Comparison of ENCODE assay signal across 9 cellular contexts in genomic region chr22:22111267-22111751, GRCh38.
DNase-seq lines count a peak whose midpoint lies in the region; ATAC-seq, FAIRE-seq and TF ChIP-seq lines count a peak whose summit lies in the region.
"Had no signal": no experiment of that assay in that cellular context is flagged by ENCODE, and none has a peak within 500 bp of the region (broad histone marks: within the 10 kb centered on the region; RNA-seq: fewer than 3 reads in every experiment).

No MANE protein-coding gene starts in this region.

- FAIRE-seq in HTR-8/SVneo (lab: Jason Lieb, UNC) = no peak
- FAIRE-seq: TTC549 had no signal

- peak; percentile 74 for ATAC-seq in GM21529 (IDR thresholded peaks at IDR 0.05; ENCODE audit: unreplicated experiment)
- peak; percentile 94 for ATAC-seq in stimulated activated naive CD8-positive, alpha-beta T cell treated with anti-CD3 and anti-CD28 coated beads, Interleukin-15, amount 100 ng/mL, for 72 hours

- no peak overlapping the region for H3K4me3 Mint-ChIP-seq in stimulated activated naive CD8-positive, alpha-beta T cell treated with anti-CD3 and anti-CD28 coated beads, Interleukin-15, amount 100 ng/mL, for 72 hours

- H3K4me1 Mint-ChIP-seq in stimulated activated naive CD8-positive, alpha-beta T cell treated with anti-CD3 and anti-CD28 coated beads, Interleukin-15, amount 100 ng/mL, for 72 hours = peaks cover 14% of the 10 kb centered on the region

- no peak overlapping the region for H3K27ac Mint-ChIP-seq in stimulated activated naive CD8-positive, alpha-beta T cell treated with anti-CD3 and anti-CD28 coated beads, Interleukin-15, amount 100 ng/mL, for 72 hours

- no peak for TF ChIP-seq CTCF in GM12865 (IDR thresholded peaks at IDR 0.05; ENCODE audit: insufficient read depth, low read depth, low read length, missing control alignments)
- no peak for TF ChIP-seq CTCF in epithelial cell of esophagus (IDR thresholded peaks at IDR 0.05; ENCODE audit: insufficient read depth, low read depth, low read length, missing control alignments)

- DNase-seq in GM12865 (ENCODE audit: low read depth) (peak; percentile 84), HTR-8/SVneo (ENCODE audit: insufficient read length, low spot score) (peak; percentile 44), epithelial cell of esophagus (ENCODE audit: low read depth) (peak; percentile 99), COLO829 (ENCODE audit: low spot score) (no peak), NCI-H187 (lab: John Stamatoyannopoulos, UW) (no peak), NCI-H446 treated with DMSO at 0.1 percent for 48 hours (lab: John Stamatoyannopoulos, UW) (no peak)
- DNase-seq in stimulated activated naive CD8-positive, alpha-beta T cell treated with anti-CD3 and anti-CD28 coated beads, Interleukin-15, amount 100 ng/mL, for 72 hours = peak in 1 of 2 donors; percentile 52

- no peaks in the 10 kb centered on the region for H3K9me3 Mint-ChIP-seq in stimulated activated naive CD8-positive, alpha-beta T cell treated with anti-CD3 and anti-CD28 coated beads, Interleukin-15, amount 100 ng/mL, for 72 hours

- H3K27me3 Mint-ChIP-seq in stimulated activated naive CD8-positive, alpha-beta T cell treated with anti-CD3 and anti-CD28 coated beads, Interleukin-15, amount 100 ng/mL, for 72 hours = peaks cover 6% of the 10 kb centered on the region

- H3K4me3 ChIP-seq in GM12865 (ENCODE audit: low read depth, low read length) (no peak overlapping the region), epithelial cell of esophagus (ENCODE audit: low read length) (no peak overlapping the region)

Comparison
In these comparisons a context has a peak if more than half of its experiments do, and no peak if none do; other contexts are left out.
1. DNase-seq: peak in GM12865 (single experiment), HTR-8/SVneo (single experiment) and epithelial cell of esophagus (single experiment); none in COLO829 (single experiment), NCI-H187 (0 of 2) and NCI-H446 treated with DMSO at 0.1 percent for 48 hours (single experiment).